1 cellular context compared by ENCODE assay signal in genomic region chr2:52463457-52463856, GRCh38.
TF ChIP-seq lines count a peak whose summit lies in the region.

No MANE protein-coding gene starts in this region.

TF ChIP-seq in liver, 16 proteins besides CTCF, POLR2A, EP300 and RAD21 (continued from another document):
- TF ChIP-seq SP1 (IDR thresholded peaks at IDR 0.05) (peak; percentile 23), REST (IDR thresholded peaks at IDR 0.05) (no peak), FOXA1 (IDR thresholded peaks at IDR 0.05) (no peak), NR2F2 (IDR thresholded peaks at IDR 0.05) (no peak), FOXA2 (IDR thresholded peaks at IDR 0.05) (no peak), YY1 (IDR thresholded peaks at IDR 0.05) (no peak), TAF1 (conservative IDR thresholded peaks at IDR 0.05) (no peak), MAX (IDR thresholded peaks at IDR 0.05) (no peak), HNF4A (conservative IDR thresholded peaks at IDR 0.05) (peak; percentile 47 to 67), GABPA (IDR thresholded peaks at IDR 0.05 in 1 of 2, conservative IDR thresholded peaks at IDR 0.05 in 1 of 2) (no peak)
